Comparison of ENCODE assay signal across 12 cellular contexts in the genomic region with DNA sequence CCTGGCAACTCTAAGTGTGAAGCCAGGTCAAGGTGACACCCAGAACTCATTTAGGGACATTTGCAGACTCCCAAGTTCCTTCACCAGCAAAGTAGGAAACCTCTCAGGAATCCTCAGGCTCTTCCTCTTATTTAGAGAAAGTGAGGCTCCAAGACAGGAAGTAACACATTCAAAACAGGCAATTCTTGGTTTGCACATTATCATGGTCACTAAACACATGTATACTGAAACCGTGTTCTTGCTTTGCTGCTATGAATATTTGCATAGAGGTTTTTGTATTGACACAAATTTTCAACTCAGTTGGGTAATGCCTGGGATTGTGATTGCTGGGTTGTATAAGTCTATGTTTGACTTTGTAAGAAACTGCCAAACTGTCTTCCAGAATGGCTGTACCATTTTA. TPM values are rescaled to one million over a fixed set of nuclear protein-coding genes. Genes with fewer than 3 reads are reported as not detected.
DNase-seq lines count a peak whose midpoint lies in the region; ATAC-seq and TF ChIP-seq lines count a peak whose summit lies in the region.
"Had no signal": no experiment of that assay in that cellular context is flagged by ENCODE, and none has a peak within 500 bp of the region (broad histone marks: within the 10 kb centered on the region; RNA-seq: fewer than 3 reads in every experiment).

No MANE protein-coding gene starts in this region.

- H3K9me3 ChIP-seq in neuronal stem cell (replicated peaks in 1 of 2; ENCODE audit: control insufficient read depth in 2 of 2, insufficient read depth in 1 of 2, low read depth in 1 of 2, low read length in 2 of 2), result no peaks in the 10 kb centered on the region
- H3K9me3 ChIP-seq in mesenchymal stem cell (ENCODE audit: control insufficient read depth, low read length), result no peaks in the 10 kb centered on the region

- H4K91ac ChIP-seq in neuronal stem cell (ENCODE audit: low read depth, low read length, poor library complexity) (no peak overlapping the region), mesenchymal stem cell (ENCODE audit: low read length) (no peak overlapping the region)

- no peak overlapping the region for H2AK5ac ChIP-seq in neuronal stem cell (ENCODE audit: low read depth, low read length)
- no peak overlapping the region for H2AK5ac ChIP-seq in mesenchymal stem cell (ENCODE audit: low read length, severe bottlenecking)

- H3K18ac ChIP-seq in neuronal stem cell (ENCODE audit: low read length), result no peak overlapping the region
- H3K18ac ChIP-seq in mesenchymal stem cell (ENCODE audit: low read depth in 1 of 2, low read length in 2 of 2), result no peak overlapping the region

- H2AFZ ChIP-seq in neuronal stem cell (ENCODE audit: low read length), result peak overlapping the region; percentile 86
- H2AFZ ChIP-seq in mesenchymal stem cell (ENCODE audit: low read depth, low read length), result no peak overlapping the region

- H3K79me1 ChIP-seq in neuronal stem cell (ENCODE audit: low read depth, low read length) (no peaks in the 10 kb centered on the region), mesenchymal stem cell (replicated peaks; ENCODE audit: low read length, poor library complexity, severe bottlenecking) (no peaks in the 10 kb centered on the region)

- no peak overlapping the region for H2BK12ac ChIP-seq in neuronal stem cell (ENCODE audit: low read length)
- no peak overlapping the region for H2BK12ac ChIP-seq in mesenchymal stem cell (ENCODE audit: low read length in 2 of 2)

- no peaks in the 10 kb centered on the region for H3K36me3 Mint-ChIP-seq in activated T-helper 2 cell treated with anti-CD3 and anti-CD28 coated beads, Interferon-gamma antibody, Interleukin-2, Interleukin-4, amounts not matched to agents 10 μg/mL and 5 μg/mL and 100 μg/mL, durations not matched to agents 14 hours and 24 hours and 36 hours (ENCODE audit: low read depth)

- no peak overlapping the region for H3K14ac ChIP-seq in neuronal stem cell (ENCODE audit: low read length)
- H3K14ac ChIP-seq in mesenchymal stem cell (ENCODE audit: low read length in 2 of 2), result no peak overlapping the region

- no peak overlapping the region for H3K23ac ChIP-seq in neuronal stem cell (ENCODE audit: low read depth, low read length, poor library complexity)
- H3K23ac ChIP-seq in mesenchymal stem cell (ENCODE audit: low read length in 2 of 2), result no peak overlapping the region

- no peak overlapping the region for H3K27ac Mint-ChIP-seq in activated T-helper 2 cell treated with anti-CD3 and anti-CD28 coated beads, Interferon-gamma antibody, Interleukin-2, Interleukin-4, amounts not matched to agents 10 μg/mL and 5 μg/mL and 100 μg/mL, durations not matched to agents 14 hours and 24 hours and 36 hours
- H3K27ac Mint-ChIP-seq: progenitor cell of endocrine pancreas had no signal

- no CpG with 5 or more reads among the region's 1 CpG for WGBS in neuronal stem cell (ENCODE audit: extremely low coverage in 2 of 2, insufficient read length in 2 of 2, insufficient replicate concordance in 1 of 2), 2 donors
- WGBS in mesenchymal stem cell, result 71% methylated on average over 1 of the region's 1 CpG

- peaks cover 6% of the 10 kb centered on the region for H3K27me3 Mint-ChIP-seq in activated T-helper 2 cell treated with anti-CD3 and anti-CD28 coated beads, Interferon-gamma antibody, Interleukin-2, Interleukin-4, amounts not matched to agents 10 μg/mL and 5 μg/mL and 100 μg/mL, durations not matched to agents 14 hours and 24 hours and 36 hours (ENCODE audit: low read depth)

- H3K4ac ChIP-seq in neuronal stem cell (ENCODE audit: low read length) (no peak overlapping the region), mesenchymal stem cell (ENCODE audit: low read depth in 1 of 2, low read length in 2 of 2) (no peak overlapping the region)

- no peaks in the 10 kb centered on the region for H3K4me1 Mint-ChIP-seq in activated T-helper 2 cell treated with anti-CD3 and anti-CD28 coated beads, Interferon-gamma antibody, Interleukin-2, Interleukin-4, amounts not matched to agents 10 μg/mL and 5 μg/mL and 100 μg/mL, durations not matched to agents 14 hours and 24 hours and 36 hours (ENCODE audit: low read depth)

- H3K4me3 Mint-ChIP-seq in activated T-helper 2 cell treated with anti-CD3 and anti-CD28 coated beads, Interferon-gamma antibody, Interleukin-2, Interleukin-4, amounts not matched to agents 10 μg/mL and 5 μg/mL and 100 μg/mL, durations not matched to agents 14 hours and 24 hours and 36 hours (ENCODE audit: low read depth), result no peak overlapping the region

- H3K4me1 ChIP-seq in neuronal stem cell (ENCODE audit: control insufficient read depth in 2 of 2, insufficient read depth in 1 of 2, low read depth in 1 of 2, low read length in 2 of 2), result peaks cover 2 to 6% of the 10 kb centered on the region in 2 donors
- no peaks in the 10 kb centered on the region for H3K4me1 ChIP-seq in mesenchymal stem cell (ENCODE audit: control insufficient read depth, insufficient read depth, low read depth, low read length)

- no peak for TF ChIP-seq CTCF in foreskin fibroblast (IDR thresholded peaks at IDR 0.05; ENCODE audit: low read depth, low read length)

- H3K4me3 ChIP-seq in neuronal stem cell (ENCODE audit: low read length in 2 of 2) (no peak overlapping the region), mesenchymal stem cell (ENCODE audit: insufficient read depth in 1 of 2, low read depth in 1 of 2, low read length in 2 of 2) (no peak overlapping the region), foreskin fibroblast (ENCODE audit: low read depth in 1 of 2, low read length in 2 of 2) (no peak overlapping the region)
- H3K4me3 ChIP-seq: lung had no signal

- ATAC-seq in GM18907 (IDR thresholded peaks at IDR 0.05; ENCODE audit: unreplicated experiment) (peak; percentile 76), GM21717 (IDR thresholded peaks at IDR 0.05; ENCODE audit: unreplicated experiment) (peak; percentile 79), HG03103 (IDR thresholded peaks at IDR 0.05; ENCODE audit: low read depth, unreplicated experiment) (peak; percentile 66)

- H3K9ac ChIP-seq in neuronal stem cell (ENCODE audit: low read depth, low read length, poor library complexity) (no peak overlapping the region), mesenchymal stem cell (ENCODE audit: low read length) (no peak overlapping the region)

- H3K27ac ChIP-seq in neuronal stem cell (replicated peaks; ENCODE audit: low read length) (no peak overlapping the region), mesenchymal stem cell (ENCODE audit: low read length, poor library complexity, severe bottlenecking) (no peak overlapping the region)
- H3K27ac ChIP-seq: HL-60 had no signal

- no peaks in the 10 kb centered on the region for H3K9me3 Mint-ChIP-seq in activated T-helper 2 cell treated with anti-CD3 and anti-CD28 coated beads, Interferon-gamma antibody, Interleukin-2, Interleukin-4, amounts not matched to agents 10 μg/mL and 5 μg/mL and 100 μg/mL, durations not matched to agents 14 hours and 24 hours and 36 hours

- H3K27me3 ChIP-seq in neuronal stem cell (ENCODE audit: control insufficient read depth in 3 of 3, insufficient read depth in 3 of 3, low read depth in 1 of 3, low read length in 3 of 3) (no peaks in the 10 kb centered on the region), mesenchymal stem cell (ENCODE audit: control insufficient read depth in 1 of 2, insufficient read depth in 1 of 2, low read length in 2 of 2) (peaks cover 3 to 6% of the 10 kb centered on the region in 2 experiments)

- H3K36me3 ChIP-seq in neuronal stem cell (replicated peaks in 1 of 2; ENCODE audit: control insufficient read depth in 2 of 2, insufficient read depth in 2 of 2, low read length in 2 of 2) (no peaks in the 10 kb centered on the region), mesenchymal stem cell (ENCODE audit: control insufficient read depth in 1 of 2, insufficient read depth in 2 of 2, low read depth in 1 of 2, low read length in 2 of 2) (no peaks in the 10 kb centered on the region)

- H4K8ac ChIP-seq in neuronal stem cell (ENCODE audit: low read depth, low read length) (no peak overlapping the region), mesenchymal stem cell (ENCODE audit: low read length) (no peak overlapping the region)

- no peak overlapping the region for H2BK5ac ChIP-seq in neuronal stem cell (ENCODE audit: low read length)
- H2BK5ac ChIP-seq in mesenchymal stem cell (ENCODE audit: low read depth, low read length, poor library complexity, severe bottlenecking), result no peak overlapping the region

- H3K4me2 ChIP-seq in neuronal stem cell (ENCODE audit: insufficient read depth, low read length, poor library complexity, severe bottlenecking) (no peak overlapping the region), mesenchymal stem cell (ENCODE audit: low read length, poor library complexity, severe bottlenecking) (no peak overlapping the region)

- intact Hi-C loops in activated T-helper 2 cell treated with anti-CD3 and anti-CD28 coated beads, Interferon-gamma antibody, Interleukin-2, Interleukin-4, amounts not matched to agents 10 μg/mL and 5 μg/mL and 100 μg/mL, durations not matched to agents 14 hours and 24 hours and 36 hours (cut with micrococcal nuclease), result no loop called here

- H2BK120ac ChIP-seq in neuronal stem cell (ENCODE audit: low read depth, low read length) (no peak overlapping the region), mesenchymal stem cell (ENCODE audit: low read depth, low read length) (no peak overlapping the region)

- DNase-seq in neuronal stem cell (ENCODE audit: low spot score), result no peak
- DNase-seq in activated T-helper 2 cell treated with anti-CD3 and anti-CD28 coated beads, Interferon-gamma antibody, Interleukin-2, Interleukin-4, amounts not matched to agents 10 μg/mL and 5 μg/mL and 100 μg/mL, durations not matched to agents 14 hours and 24 hours and 36 hours (ENCODE audit: low spot score), result no peak
- no peak for DNase-seq in mesenchymal stem cell
- no peak for DNase-seq in NCI-H2081 treated with DMSO at 0.1 percent for 48 hours (lab: John Stamatoyannopoulos, UW)
- no peak for DNase-seq in foreskin fibroblast
- DNase-seq: stimulated activated naive CD4-positive, alpha-beta T cell treated with Interleukin-2 at 50 U/mL for 16 hours had no signal

- no peak overlapping the region for H2BK15ac ChIP-seq in neuronal stem cell (ENCODE audit: low read length)
- no peak overlapping the region for H2BK15ac ChIP-seq in mesenchymal stem cell (ENCODE audit: low read depth, poor library complexity, severe bottlenecking)

RNA-seq across cellular contexts. Expression of a gene that starts 13.2 kb away (rescaled TPM):
- polyA plus RNA-seq in neuronal stem cell (2013, experiment 1 of 2), result 48.6 TPM
- polyA plus RNA-seq in neuronal stem cell (2013, experiment 2 of 2), result 48.5 TPM
- total RNA-seq in activated T-helper 2 cell treated with anti-CD3 and anti-CD28 coated beads, Interferon-gamma antibody, Interleukin-2, Interleukin-4, amounts not matched to agents 10 μg/mL and 5 μg/mL and 100 μg/mL, durations not matched to agents 14 hours and 24 hours and 36 hours, result 55.6 and 56.8 TPM in 2 replicates
- 37.1 TPM for polyA plus RNA-seq in mesenchymal stem cell (2013, experiment 1 of 2)
- 37.5 TPM for polyA plus RNA-seq in mesenchymal stem cell (2013, experiment 2 of 2)
